In genomic region chr5:94057217-94057616, GRCh38 we compare ENCODE assay signal across 12 cellular contexts.
"Had no signal": no experiment of that assay in that cellular context is flagged by ENCODE, and none has a peak within 500 bp of the region (broad histone marks: within the 10 kb centered on the region; RNA-seq: fewer than 3 reads in every experiment).

No MANE protein-coding gene starts in this region.

- ATAC-seq: activated T-cell treated with anti-CD3 and anti-CD28 coated beads, Interleukin-2, amount 50 U/mL, for 72 hours had no signal

- H3K4me3 Mint-ChIP-seq: activated CD4-positive, alpha-beta memory T cell treated with anti-CD3 and anti-CD28 coated beads for 36 hours; activated naive CD8-positive, alpha-beta T cell treated with anti-CD3 and anti-CD28 coated beads, Interleukin-2, amount 10 ng/mL, durations not matched to agents 7 days and 5 days; activated T-cell treated with anti-CD3 and anti-CD28 coated beads, Interleukin-2, amount 50 U/mL, for 72 hours; endodermal cell; neural crest cell had no signal

- H3K27ac Mint-ChIP-seq: activated CD4-positive, alpha-beta memory T cell treated with anti-CD3 and anti-CD28 coated beads for 36 hours; activated naive CD8-positive, alpha-beta T cell treated with anti-CD3 and anti-CD28 coated beads, Interleukin-2, amount 10 ng/mL, durations not matched to agents 7 days and 5 days; activated T-cell treated with anti-CD3 and anti-CD28 coated beads, Interleukin-2, amount 50 U/mL, for 72 hours had no signal

- H3K27me3 Mint-ChIP-seq: activated CD4-positive, alpha-beta memory T cell treated with anti-CD3 and anti-CD28 coated beads for 36 hours; activated naive CD8-positive, alpha-beta T cell treated with anti-CD3 and anti-CD28 coated beads, Interleukin-2, amount 10 ng/mL, durations not matched to agents 7 days and 5 days had no signal

- H3K4me3 ChIP-seq: ovary, upper lobe of left lung had no signal

- H3K27me3 ChIP-seq: ovary, upper lobe of left lung had no signal

- H3K4me1 ChIP-seq: upper lobe of left lung had no signal

- H3K27ac ChIP-seq: ovary, upper lobe of left lung, VCaP had no signal

- H3K9me3 Mint-ChIP-seq: activated CD4-positive, alpha-beta memory T cell treated with anti-CD3 and anti-CD28 coated beads for 36 hours had no signal

- DNase-seq: activated CD4-positive, alpha-beta memory T cell treated with anti-CD3 and anti-CD28 coated beads for 36 hours; activated naive CD8-positive, alpha-beta T cell treated with anti-CD3 and anti-CD28 coated beads, Interleukin-2, amount 10 ng/mL, durations not matched to agents 7 days and 5 days; activated T-cell treated with anti-CD3 and anti-CD28 coated beads, Interleukin-2, amount 50 U/mL, for 72 hours; aorta; endodermal cell; hypothalamus; ovary; stimulated activated CD4-positive, alpha-beta T cell treated with anti-CD3 and anti-CD28 coated beads, Interleukin-2, amount 100 ng/mL, for 48 hours; stimulated activated naive CD4-positive, alpha-beta T cell treated with Interleukin-2 at 50 U/mL for 16 hours; upper lobe of left lung had no signal

- H3K36me3 ChIP-seq: ovary had no signal

- H3K9me3 ChIP-seq: ovary, upper lobe of left lung had no signal
